In genomic region chr1:163069142-163069541, GRCh38 we compare ENCODE assay signal across 9 cellular contexts. TPM values are rescaled to one million over a fixed set of nuclear protein-coding genes. Genes with fewer than 3 reads are reported as not detected.
DNase-seq lines count a peak whose midpoint lies in the region; ATAC-seq, FAIRE-seq and TF ChIP-seq lines count a peak whose summit lies in the region.
"Had no signal": no experiment of that assay in that cellular context is flagged by ENCODE, and none has a peak within 500 bp of the region (broad histone marks: within the 10 kb centered on the region; RNA-seq: fewer than 3 reads in every experiment).

Gene RGS4, plus strand, starts transcription at chr1:163069361. Its CDS starts 124 bp downstream, at chr1:163069485.

- no peaks in the 10 kb centered on the region for H3K4me1 ChIP-seq in uterus

- TF ChIP-seq CTCF in uterus (IDR thresholded peaks at IDR 0.05) = peak; percentile 18 to 25 (median 22)

- DNase-seq in DMS153 treated with DMSO at 0.1 percent for 48 hours (lab: John Stamatoyannopoulos, UW; ENCODE audit: unreplicated experiment) (peak; percentile 91), NCI-H748 treated with DMSO at 0.1 percent for 48 hours (lab: John Stamatoyannopoulos, UW) (peak; percentile 92), medulla oblongata (ENCODE audit: extremely low spot score) (peak; percentile 41), uterus (peak; percentile 49 to 68), SKM-1 (lab: John Stamatoyannopoulos, UW; ENCODE audit: unreplicated experiment) (no peak), mesenteric fat pad (ENCODE audit: low spot score) (no peak)

- intact Hi-C loops in uterus (cut with DNase I; ENCODE audit: low total_unique reads) = no loop called here

- TF ChIP-seq POLR2A in uterus (IDR thresholded peaks at IDR 0.05) = peak in 1 of 2 donors; percentile 40

- no peaks in the 10 kb centered on the region for H3K9me3 ChIP-seq in uterus
- H3K9me3 ChIP-seq: mucosa of descending colon had no signal

- H3K4me3 ChIP-seq in uterus = peak within 1 kb of the TSS; percentile 16 to 19
- H3K4me3 ChIP-seq: mucosa of descending colon had no signal

- H3K27ac ChIP-seq in uterus = peak within 1 kb of the TSS in 1 of 2 donors; percentile 54

- no peaks in the 10 kb centered on the region for H3K27me3 ChIP-seq in uterus

- peak; percentile 84 for FAIRE-seq in endometrium (lab: Jason Lieb, UNC)

- no peaks in the 10 kb centered on the region for H3K36me3 ChIP-seq in uterus

- no peak for ATAC-seq in HG03378 (IDR thresholded peaks at IDR 0.05; ENCODE audit: unreplicated experiment)
- ATAC-seq: mucosa of descending colon had no signal

RNA-seq across cellular contexts. Expression of gene RGS4, which starts in this region (rescaled TPM):
- 10 to 100 TPM in 1 of 4 donors, 1 to 10 TPM in 1, under 1 TPM in 1, not detected in 1; 0.26 to 37.7 (median 1.3) TPM for total RNA-seq in uterus
- 2.1 TPM for total RNA-seq in mesenteric fat pad

Comparison
In these comparisons a context has a peak if more than half of its experiments do, and no peak if none do; other contexts are left out.
1. DNase-seq: peak in DMS153 treated with DMSO at 0.1 percent for 48 hours (single experiment), NCI-H748 treated with DMSO at 0.1 percent for 48 hours (single experiment), medulla oblongata (single experiment) and uterus (2 of 2); none in SKM-1 (single experiment) and mesenteric fat pad (single experiment).